16 cellular contexts compared by ENCODE assay signal in genomic region chr20:44776977-44777376, GRCh38. TPM values are rescaled to one million over a fixed set of nuclear protein-coding genes. Genes with fewer than 3 reads are reported as not detected.
DNase-seq lines count a peak whose midpoint lies in the region; ATAC-seq and TF ChIP-seq lines count a peak whose summit lies in the region.
"Had no signal": no experiment of that assay in that cellular context is flagged by ENCODE, and none has a peak within 500 bp of the region (broad histone marks: within the 10 kb centered on the region; RNA-seq: fewer than 3 reads in every experiment).

No MANE protein-coding gene starts in this region.

- peaks cover 0 to 3% (median 0%) of the 10 kb centered on the region in 8 donors for H3K9me3 Mint-ChIP-seq in CD4-positive, alpha-beta memory T cell

- H3K79me2 ChIP-seq in mesendoderm (ENCODE audit: control insufficient read depth, insufficient read depth, low read length) = no peaks in the 10 kb centered on the region

- TF ChIP-seq CTCF in NB4 (IDR thresholded peaks at IDR 0.05; ENCODE audit: low read depth, low read length) = no peak

- H4K8ac ChIP-seq in mesendoderm (ENCODE audit: low read depth, low read length) = no peak overlapping the region

- H4K5ac ChIP-seq in mesendoderm (ENCODE audit: low read length) = no peak overlapping the region

- no peaks in the 10 kb centered on the region for H3K4me1 Mint-ChIP-seq in CD4-positive, alpha-beta memory T cell

- H2BK120ac ChIP-seq in mesendoderm (ENCODE audit: low read depth, low read length) = no peak overlapping the region

- TF ChIP-seq POLR2A in NB4 (IDR thresholded peaks at IDR 0.05; ENCODE audit: extremely low read depth, insufficient read length) = no peak

- CTCF ChIA-PET in CD4-positive, alpha-beta memory T cell (lab: Charles Lee; ENCODE audit: partially characterized antibody) = no interaction called here

- H3K23ac ChIP-seq in mesendoderm (ENCODE audit: low read length) = no peak overlapping the region

- no peak overlapping the region for H2AK5ac ChIP-seq in mesendoderm (ENCODE audit: low read length)

- H3K18ac ChIP-seq in mesendoderm (ENCODE audit: low read length) = no peak overlapping the region

- H3K36me3 ChIP-seq in mesendoderm (ENCODE audit: control insufficient read depth, insufficient read depth, low read length) = no peaks in the 10 kb centered on the region
- H3K36me3 ChIP-seq in CD4-positive, alpha-beta memory T cell (ENCODE audit: insufficient read depth, low read length) = no peaks in the 10 kb centered on the region
- H3K36me3 ChIP-seq: neutrophil had no signal

- POLR2A ChIA-PET in CD4-positive, alpha-beta memory T cell (lab: Charles Lee; ENCODE audit: partially characterized antibody) = no interaction called here

- peak; percentile 31 for DNase-seq in DMS53 (lab: John Stamatoyannopoulos, UW)
- DNase-seq in DMS53 treated with DMSO at 0.1 percent for 48 hours (lab: John Stamatoyannopoulos, UW; ENCODE audit: unreplicated experiment) = no peak
- peak; percentile 49 for DNase-seq in NB4 (ENCODE audit: low read depth)
- DNase-seq in T47D (ENCODE audit: low read depth in 1 of 2, low spot score in 1 of 2) = peak; percentile 48 to 81
- peak; percentile 56 for DNase-seq in mesendoderm
- DNase-seq in effector CD4-positive, alpha-beta T cell = no peak
- DNase-seq in CD4-positive, alpha-beta memory T cell = no peak
- DNase-seq: activated T-cell treated with anti-CD3 and anti-CD28 coated beads, Interleukin-2, amount 50 U/mL, for 48 hours; cortex of kidney; NCI-H345; stimulated activated CD4-positive, alpha-beta T cell treated with anti-CD3 and anti-CD28 coated beads, Interleukin-2, amount 100 ng/mL, for 48 hours; T-helper 1 cell had no signal

- H3K9ac ChIP-seq in mesendoderm (ENCODE audit: low read length) = no peak overlapping the region

- intact Hi-C loops in CD4-positive, alpha-beta memory T cell (cut with micrococcal nuclease) = no loop called here

- H2BK5ac ChIP-seq in mesendoderm (ENCODE audit: low read length) = no peak overlapping the region

- no peaks in the 10 kb centered on the region for H3K79me1 ChIP-seq in mesendoderm (ENCODE audit: low read length)

- no peak overlapping the region for H3K27ac Mint-ChIP-seq in CD4-positive, alpha-beta memory T cell

- no peak overlapping the region for H3K27ac ChIP-seq in mesendoderm (ENCODE audit: low read depth, low read length)
- H3K27ac ChIP-seq in CD4-positive, alpha-beta memory T cell (ENCODE audit: low read depth, low read length) = no peak overlapping the region
- H3K27ac ChIP-seq: 22Rv1, neutrophil had no signal

- H3K4me2 ChIP-seq in mesendoderm (ENCODE audit: low read length) = no peak overlapping the region

- in situ Hi-C loops in T47D (cut with HindIII; ENCODE audit: low pct_unique_long_range_greater_than_20kb, low sequenced_read_pairs) = no loop called here

- ATAC-seq in GM19452 (IDR thresholded peaks at IDR 0.05; ENCODE audit: unreplicated experiment) = no peak

- H3K4ac ChIP-seq in mesendoderm (ENCODE audit: low read depth, low read length) = no peak overlapping the region

- no peak overlapping the region for H3K4me3 ChIP-seq in NB4 (ENCODE audit: low read depth, low read length)
- no peak overlapping the region for H3K4me3 ChIP-seq in mesendoderm (ENCODE audit: low read length)
- H3K4me3 ChIP-seq in CD4-positive, alpha-beta memory T cell (ENCODE audit: low read length in 2 of 2) = no peak overlapping the region

- H3K56ac ChIP-seq in mesendoderm (ENCODE audit: low read length) = no peak overlapping the region

- H3K4me3 Mint-ChIP-seq in CD4-positive, alpha-beta memory T cell = no peak overlapping the region

- H3K4me1 ChIP-seq in mesendoderm (ENCODE audit: control insufficient read depth, low read depth, low read length) = no peaks in the 10 kb centered on the region
- H3K4me1 ChIP-seq in CD4-positive, alpha-beta memory T cell (ENCODE audit: insufficient read depth, low read length) = no peaks in the 10 kb centered on the region

- H3K36me3 Mint-ChIP-seq in CD4-positive, alpha-beta memory T cell = no peaks in the 10 kb centered on the region

- H3K27me3 Mint-ChIP-seq in CD4-positive, alpha-beta memory T cell = peaks cover 11 to 21% of the 10 kb centered on the region in 2 donors

- no peak overlapping the region for H2BK15ac ChIP-seq in mesendoderm (replicated peaks; ENCODE audit: low read depth)

- no CpG with 5 or more reads among the region's 7 CpGs for WGBS in mesendoderm (ENCODE audit: extremely low coverage, insufficient coverage, low lambda C conversion rate)

- H3K27me3 ChIP-seq in mesendoderm (ENCODE audit: insufficient read depth, low read length, poor library complexity) = no peaks in the 10 kb centered on the region
- no peaks in the 10 kb centered on the region for H3K27me3 ChIP-seq in CD4-positive, alpha-beta memory T cell (ENCODE audit: insufficient read depth, low read length)

- no peaks in the 10 kb centered on the region for H3K9me3 ChIP-seq in CD4-positive, alpha-beta memory T cell (ENCODE audit: control insufficient read depth in 1 of 2, low read length in 2 of 2)
- H3K9me3 ChIP-seq: neutrophil had no signal

RNA-seq across cellular contexts. Expression of gene KCNK15, which starts 31.3 kb away (rescaled TPM):
- polyA plus RNA-seq in mesendoderm (2013, experiment 1 of 2) = 0.55 TPM
- polyA plus RNA-seq in mesendoderm (2013, experiment 2 of 2) = 0.67 TPM
- total RNA-seq in CD4-positive, alpha-beta memory T cell = not detected
- polyA plus RNA-seq in CD4-positive, alpha-beta memory T cell = not detected
- total RNA-seq: temporal lobe had no signal

RNA-seq across cellular contexts. Expression of gene RIMS4, which starts 33.4 kb away (rescaled TPM):
- polyA plus RNA-seq in mesendoderm (2013, experiment 1 of 2) = 9.4 TPM
- 9.5 TPM for polyA plus RNA-seq in mesendoderm (2013, experiment 2 of 2)
- not detected for total RNA-seq in CD4-positive, alpha-beta memory T cell
- polyA plus RNA-seq in CD4-positive, alpha-beta memory T cell = not detected

Comparison
In these comparisons a context has a peak if more than half of its experiments do, and no peak if none do; other contexts are left out.
1. DNase-seq: peak in DMS53 (single experiment), NB4 (single experiment), T47D (2 of 2) and mesendoderm (single experiment); none in DMS53 treated with DMSO at 0.1 percent for 48 hours (single experiment), effector CD4-positive, alpha-beta T cell (single experiment) and CD4-positive, alpha-beta memory T cell (0 of 5).